ENCODE assay signal across 37 cellular contexts in genomic region chr17:15363702-15364101, GRCh38. TPM values are rescaled to one million over a fixed set of nuclear protein-coding genes. Genes with fewer than 3 reads are reported as not detected.
DNase-seq lines count a peak whose midpoint lies in the region; ATAC-seq, FAIRE-seq and TF ChIP-seq lines count a peak whose summit lies in the region.
"Had no signal": no experiment of that assay in that cellular context is flagged by ENCODE, and none has a peak within 500 bp of the region (broad histone marks: within the 10 kb centered on the region; RNA-seq: fewer than 3 reads in every experiment).

No MANE protein-coding gene starts in this region.

- H4K20me1 ChIP-seq in IMR-90 (ENCODE audit: insufficient read depth, low read length) (no peaks in the 10 kb centered on the region), K562 (replicated peaks; ENCODE audit: control insufficient read depth, insufficient read depth, low read length) (no peaks in the 10 kb centered on the region)
- H4K20me1 ChIP-seq: BLaER1; BLaER1 treated with 17β-estradiol and CSF1 and Interleukin-3, amounts not matched to agents 10 nM and 100 nM had no signal

- CTCF ChIA-PET in IMR-90 (lab: Yijun Ruan, JAX): interaction anchor here (0.8 kb wide), 1 partner anchor 19 kb away, joined by 4 read pairs; no protein-coding TSS in a partner anchor
- CTCF ChIA-PET in K562 (lab: Yijun Ruan, JAX; ENCODE audit: low intra/inter-chr PET ratio): no interaction called here

- H3K14ac ChIP-seq in IMR-90 (replicated peaks; ENCODE audit: low read depth, low read length): no peak overlapping the region; the same call in 1 of the 2 replicates

- H4K5ac ChIP-seq in IMR-90 (ENCODE audit: low read depth, low read length) (no peak overlapping the region; the same call in 1 of the 2 replicates), mesendoderm (ENCODE audit: low read length) (no peak overlapping the region)

- H2BK120ac ChIP-seq in IMR-90 (ENCODE audit: low read depth, low read length) (0 out of 2 replicates have a peak overlapping the region, but pooled peaks have one; percentile 48), mesendoderm (ENCODE audit: low read depth, low read length) (no peak overlapping the region)

- H3K18ac ChIP-seq in IMR-90 (ENCODE audit: low read depth, low read length) (peak overlapping the region; percentile 65; the same call in 1 of the 2 replicates), mesendoderm (ENCODE audit: low read length) (no peak overlapping the region)

- 0 out of 2 replicates have a peak overlapping the region, but pooled peaks have one; percentile 66 for H3K23ac ChIP-seq in IMR-90 (ENCODE audit: low read depth, low read length)
- H3K23ac ChIP-seq in mesendoderm (ENCODE audit: low read length): no peak overlapping the region

- H4K8ac ChIP-seq in IMR-90 (ENCODE audit: low read depth in 2 of 2, low read length in 2 of 2): no peak overlapping the region
- no peak overlapping the region for H4K8ac ChIP-seq in mesendoderm (ENCODE audit: low read depth, low read length)

- H2AFZ ChIP-seq in IMR-90 (replicated peaks; ENCODE audit: low read length, poor library complexity) (no peak overlapping the region), K562 (ENCODE audit: low read depth, low read length) (no peak overlapping the region)

- H3K79me1 ChIP-seq in IMR-90 (ENCODE audit: low read depth in 1 of 2, low read length in 2 of 2): no peaks in the 10 kb centered on the region
- H3K79me1 ChIP-seq in mesendoderm (ENCODE audit: low read length): no peaks in the 10 kb centered on the region

- peaks cover 2% of the 10 kb centered on the region; the same call in 1 of the 2 replicates for H3K9me3 ChIP-seq in IMR-90 (ENCODE audit: control insufficient read depth, insufficient read depth, low read length)
- H3K9me3 ChIP-seq in K562 (replicated peaks; ENCODE audit: control insufficient read depth, insufficient read depth, low read depth, low read length): no peaks in the 10 kb centered on the region
- H3K9me3 ChIP-seq: A549, BE2C, Caco-2 had no signal

- H3K4ac ChIP-seq in IMR-90 (ENCODE audit: low read depth, low read length): no peak overlapping the region
- H3K4ac ChIP-seq in mesendoderm (ENCODE audit: low read depth, low read length): no peak overlapping the region

- BruUV-seq in IMR-90 (replicated peaks; lab: Mats Ljungman, UMichigan): no TSS peak
- no TSS peak for BruUV-seq in K562 (replicated peaks; lab: Mats Ljungman, UMichigan)

- H3K27ac ChIP-seq in IMR-90 (ENCODE audit: insufficient read depth, low read length) (peak overlapping the region; percentile 65; the same call in 1 of the 2 replicates), K562 (ENCODE audit: extremely low read depth, low read depth, low read length) (no peak overlapping the region), mesendoderm (ENCODE audit: low read depth, low read length) (no peak overlapping the region)
- H3K27ac ChIP-seq: 22Rv1, BLaER1, C4-2B had no signal

- DNase-seq in IMR-90 (no peak), K562 (ENCODE audit: extremely low read depth in 1 of 4, low spot score in 3 of 4) (peak in 1 of 4 experiments; percentile 27), mesendoderm (peak; percentile 10), UCSD-AML1 (lab: John Stamatoyannopoulos, UW; ENCODE audit: unreplicated experiment) (no peak)
- no peak for DNase-seq in activated CD4-positive, alpha-beta T cell treated with anti-CD3 and anti-CD28 coated beads, Interleukin-2, amount 50 U/mL, for 1 hour
- DNase-seq: 8988T; ACHN; AML-193; BE2C; C1 segment of cervical spinal cord; Caco-2; Calu3; CD4-positive, alpha-beta memory T cell; CD4-positive, alpha-beta T cell; CD4-positive, CD25-positive, alpha-beta regulatory T cell; CD8-positive, alpha-beta memory T cell; CD8-positive, alpha-beta T cell; COR-L47; DMS 273 treated with DMSO at 0.1 percent for 48 hours; DMS153; DMS53; DMS79; DMS79 treated with DMSO at 0.1 percent for 48 hours; DND-41; EL had no signal

- no peaks in the 10 kb centered on the region for H3K27me3 ChIP-seq in IMR-90 (ENCODE audit: control insufficient read depth, insufficient read depth, low read length)
- H3K27me3 ChIP-seq in K562 (ENCODE audit: control insufficient read depth in 2 of 2, insufficient read depth in 2 of 2, low read length in 2 of 2): no peaks in the 10 kb centered on the region
- no peaks in the 10 kb centered on the region for H3K27me3 ChIP-seq in mesendoderm (ENCODE audit: insufficient read depth, low read length, poor library complexity)
- H3K27me3 ChIP-seq: BE2C; BLaER1; BLaER1 treated with 17β-estradiol and CSF1 and Interleukin-3, amounts not matched to agents 10 nM and 100 nM had no signal

- in situ Hi-C loops in IMR-90 (cut with MboI; ENCODE audit: low sequenced_read_pairs): no loop called here
- in situ Hi-C loops in K562 (cut with MboI): no loop called here

- H3K9ac ChIP-seq in IMR-90 (ENCODE audit: low read depth, low read length): no peak overlapping the region
- H3K9ac ChIP-seq in K562 (ENCODE audit: insufficient read depth in 1 of 2, low read depth in 2 of 2, low read length in 2 of 2): no peak overlapping the region
- no peak overlapping the region for H3K9ac ChIP-seq in mesendoderm (ENCODE audit: low read length)
- H3K9ac ChIP-seq: BLaER1; BLaER1 treated with 17β-estradiol and CSF1 and Interleukin-3, amounts not matched to agents 10 nM and 100 nM had no signal

- peak overlapping the region; percentile 45; the same call in 1 of the 2 replicates for H2BK20ac ChIP-seq in IMR-90 (ENCODE audit: low read depth, low read length)

- no peaks in the 10 kb centered on the region for H3K36me3 ChIP-seq in IMR-90 (ENCODE audit: control insufficient read depth, insufficient read depth, low read length)
- no peaks in the 10 kb centered on the region for H3K36me3 ChIP-seq in K562 (ENCODE audit: control insufficient read depth, insufficient read depth, low read length)
- H3K36me3 ChIP-seq in mesendoderm (ENCODE audit: control insufficient read depth, insufficient read depth, low read length): no peaks in the 10 kb centered on the region
- H3K36me3 ChIP-seq: BE2C; BLaER1; BLaER1 treated with 17β-estradiol and CSF1 and Interleukin-3, amounts not matched to agents 10 nM and 100 nM had no signal

- intact Hi-C loops in IMR-90 (cut with micrococcal nuclease): no loop called here
- intact Hi-C loops in K562 (cut with micrococcal nuclease): no loop called here

- H3K9me1 ChIP-seq in IMR-90 (ENCODE audit: insufficient read depth, low read length) (peaks cover 3% of the 10 kb centered on the region; the same call in 1 of the 2 replicates), K562 (ENCODE audit: control insufficient read depth, insufficient read depth, low read length) (no peaks in the 10 kb centered on the region)

- peak overlapping the region; percentile 68; the same call in 1 of the 2 replicates for H4K91ac ChIP-seq in IMR-90 (ENCODE audit: insufficient read depth, low read depth, low read length)

- TF ChIP-seq POLR2A in IMR-90 (IDR thresholded peaks at IDR 0.05; ENCODE audit: low read depth, low read length) (no peak), K562 (conservative IDR thresholded peaks at IDR 0.05) (no peak)

- dilution Hi-C loops in IMR-90 (cut with HindIII; ENCODE audit: low sequenced_read_pairs, unreplicated experiment): no loop called here

- H2AK5ac ChIP-seq in IMR-90 (ENCODE audit: low read depth, low read length) (peak overlapping the region; percentile 90; the same call in 1 of the 2 replicates), mesendoderm (ENCODE audit: low read length) (no peak overlapping the region)

- FAIRE-seq in K562 (lab: Jason Lieb, UNC): no peak
- FAIRE-seq: A204.1, A549, D721Med had no signal

- H3K56ac ChIP-seq in IMR-90 (ENCODE audit: extremely low read depth, insufficient read depth, low read length) (no peak overlapping the region), mesendoderm (ENCODE audit: low read length) (no peak overlapping the region)

- no peak overlapping the region for H2AK9ac ChIP-seq in IMR-90 (replicated peaks; ENCODE audit: low read depth, low read length, poor library complexity)

- no peak for TF ChIP-seq CTCF in IMR-90 (conservative IDR thresholded peaks at IDR 0.05; ENCODE audit: low read depth, low read length)
- no peak for TF ChIP-seq CTCF in K562 (IDR thresholded peaks at IDR 0.05 in 2 of 3, conservative IDR thresholded peaks at IDR 0.05 in 1 of 3; ENCODE audit: insufficient read depth in 2 of 3, low read depth in 1 of 3, low read length in 3 of 3)

- H3K4me3 ChIP-seq in IMR-90 (ENCODE audit: insufficient read depth, low read depth, low read length): no peak overlapping the region
- H3K4me3 ChIP-seq in K562: no peak overlapping the region
- H3K4me3 ChIP-seq in mesendoderm (ENCODE audit: low read length): no peak overlapping the region
- H3K4me3 ChIP-seq: A549; BLaER1; BLaER1 treated with 17β-estradiol and CSF1 and Interleukin-3, amounts not matched to agents 10 nM and 100 nM had no signal

- no peak for TF ChIP-seq EP300 in K562 (IDR thresholded peaks at IDR 0.05; ENCODE audit: low read length)

- peaks cover 5% of the 10 kb centered on the region for H3K4me1 ChIP-seq in IMR-90 (ENCODE audit: control insufficient read depth, insufficient read depth, low read length)
- no peaks in the 10 kb centered on the region; a peak in 2 of 5 replicates for H3K4me1 ChIP-seq in K562 (replicated peaks in 1 of 2; ENCODE audit: control insufficient read depth in 2 of 2, insufficient read depth in 2 of 2, low read length in 2 of 2)
- no peaks in the 10 kb centered on the region for H3K4me1 ChIP-seq in mesendoderm (ENCODE audit: control insufficient read depth, low read depth, low read length)
- H3K4me1 ChIP-seq: BE2C, BLaER1, Caco-2 had no signal

- POLR2A ChIA-PET in IMR-90 (lab: Charles Lee; ENCODE audit: unreplicated experiment) (no interaction called here), K562 (lab: Yijun Ruan, JAX) (interaction anchor here (0.6 kb wide), 1 partner anchor 1119 kb away, joined by 3 read pairs; no protein-coding TSS in a partner anchor)

- peak overlapping the region; percentile 87; the same call in 2 of the 3 replicates for H2BK15ac ChIP-seq in IMR-90 (ENCODE audit: low read depth, low read length)
- no peak overlapping the region for H2BK15ac ChIP-seq in mesendoderm (replicated peaks; ENCODE audit: low read depth)

- H3K4me2 ChIP-seq in IMR-90 (ENCODE audit: low read depth, low read length) (peak overlapping the region; percentile 72; the same call in 1 of the 2 replicates), K562 (ENCODE audit: insufficient read depth, low read length) (0 out of 2 replicates have a peak overlapping the region, but pooled peaks have one; percentile 6), mesendoderm (ENCODE audit: low read length) (no peak overlapping the region)
- H3K4me2 ChIP-seq: A549, BLaER1 had no signal

- no peak for ATAC-seq in IMR-90 (ENCODE audit: low read depth)
- ATAC-seq in K562: no peak
- ATAC-seq in HG03442 (IDR thresholded peaks at IDR 0.05; ENCODE audit: unreplicated experiment): no peak
- ATAC-seq: A549; CD8-positive, alpha-beta T cell had no signal

- H2BK5ac ChIP-seq in IMR-90 (ENCODE audit: low read depth, low read length, poor library complexity, severe bottlenecking): no peak overlapping the region
- H2BK5ac ChIP-seq in mesendoderm (ENCODE audit: low read length): no peak overlapping the region

- WGBS in IMR-90 (ENCODE audit: extremely low coverage in 2 of 2, insufficient read length in 1 of 2), 2 experiments: 63% methylated on average over 2 of the region's 6 CpGs; no CpG with 5 or more reads in 1 of the 2 experiments
- WGBS in K562 (ENCODE audit: insufficient coverage, low coverage, missing lambda C conversion rate): 9% methylated on average over 4 of the region's 6 CpGs
- no CpG with 5 or more reads among the region's 6 CpGs for WGBS in mesendoderm (ENCODE audit: extremely low coverage, insufficient coverage, low lambda C conversion rate)

- no peaks in the 10 kb centered on the region for H3K79me2 ChIP-seq in K562 (ENCODE audit: control insufficient read depth, insufficient read depth, low read length)
- H3K79me2 ChIP-seq in mesendoderm (ENCODE audit: control insufficient read depth, insufficient read depth, low read length): no peaks in the 10 kb centered on the region

- TF ChIP-seq RAD21 in IMR-90 (IDR thresholded peaks at IDR 0.05; ENCODE audit: low read length) (no peak), K562 (CRISPR knock-in tag; conservative IDR thresholded peaks at IDR 0.05 in 1 of 2, IDR thresholded peaks at IDR 0.05 in 1 of 2) (no peak)

RNA-seq across cellular contexts. Expression of gene TEKT3, which starts 22.3 kb away (rescaled TPM):
- total RNA-seq in IMR-90 (2012; rRNA removed) (not detected in 2 replicates), K562 (2014; rRNA removed) (not detected in 2 replicates), K562 (2014; rRNA removed; fragmentation: Illumina TruSeq; extraction: Trizol) (not detected in 2 replicates), K562 (2015; rRNA removed; fragmentation: Illumina TruSeq; extraction: Trizol) (not detected in 2 replicates), K562 (2021) (not detected in 2 replicates)
- polyA plus RNA-seq in IMR-90 (2012; rRNA removed) (0.15 and 0.59 TPM in 2 replicates), K562 (2011; rRNA removed) (0.11 TPM in 1 of 2 replicates, not detected in the other), K562 (2014; fragmentation: Illumina TruSeq; extraction: Trizol) (not detected in 2 replicates), K562 (2014; fragmentation: Nextera tagmentation; extraction: Ambion mirVana) (not detected), K562 (2014; rRNA removed) (0.34 TPM in 1 of 2 replicates, not detected in the other)
- 0.20 and 0.47 TPM in 2 replicates for polyA plus RNA-seq in IMR-90 (2012; cell fraction: cytosol; rRNA removed)
- 0.96 and 1.4 TPM in 2 replicates for polyA plus RNA-seq in IMR-90 (2012; cell fraction: nucleus; rRNA removed; ENCODE audit: low replicate concordance)
- not detected in 2 replicates for total RNA-seq in K562 (2011; cell fraction: chromatin; rRNA removed; ENCODE audit: low replicate concordance)
- not detected in 2 replicates for total RNA-seq in K562 (2011; cell fraction: nucleolus; rRNA removed)
- not detected in 2 replicates for total RNA-seq in K562 (2011; cell fraction: nucleoplasm; rRNA removed)
- polyA plus RNA-seq in K562 (2011; cell fraction: cytosol; rRNA removed): not detected in 2 replicates
- polyA plus RNA-seq in K562 (2011; cell fraction: nucleus; rRNA removed): 0.67 and 1.4 TPM in 2 replicates
- 1.5 TPM in 1 of 2 replicates, not detected in the other for polyA plus RNA-seq in K562 (2012)
- polyA minus RNA-seq in K562 (2011; rRNA and poly(A)+ RNA removed): not detected in 2 replicates
- polyA minus RNA-seq in K562 (2011; cell fraction: cytosol; rRNA and poly(A)+ RNA removed): not detected in 2 replicates
- not detected in 2 replicates for polyA minus RNA-seq in K562 (2011; cell fraction: nucleus; rRNA and poly(A)+ RNA removed)
- polyA plus RNA-seq in mesendoderm (2013, experiment 1 of 2): 0.55 TPM
- 0.55 TPM for polyA plus RNA-seq in mesendoderm (2013, experiment 2 of 2)
- total RNA-seq: A172; A673; Calu3; CD4-positive, alpha-beta T cell; CD8-positive, alpha-beta memory T cell; Daoy had no signal
- polyA plus RNA-seq: CD14-positive monocyte; CD4-positive, alpha-beta memory T cell; CD8-positive, alpha-beta memory T cell had no signal
